Comparison of ENCODE assay signal across 31 cellular contexts in the genomic region with DNA sequence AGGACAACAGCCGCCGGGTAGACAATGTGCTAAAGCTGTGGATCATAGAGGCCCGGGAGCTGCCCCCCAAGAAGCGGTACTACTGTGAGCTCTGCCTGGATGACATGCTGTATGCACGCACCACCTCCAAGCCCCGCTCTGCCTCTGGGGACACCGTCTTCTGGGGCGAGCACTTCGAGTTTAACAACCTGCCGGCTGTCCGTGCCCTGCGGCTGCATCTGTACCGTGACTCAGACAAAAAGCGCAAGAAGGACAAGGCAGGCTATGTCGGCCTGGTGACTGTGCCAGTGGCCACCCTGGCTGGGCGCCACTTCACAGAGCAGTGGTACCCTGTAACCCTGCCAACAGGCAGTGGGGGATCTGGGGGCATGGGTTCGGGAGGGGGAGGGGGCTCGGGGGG.
"Had no signal": no experiment of that assay in that cellular context is flagged by ENCODE, and none has a peak within 500 bp of the region (broad histone marks: within the 10 kb centered on the region; RNA-seq: fewer than 3 reads in every experiment).

No MANE protein-coding gene starts in this region.

- H3K27ac ChIP-seq: brain microvascular endothelial cell, coronary artery, esophagus muscularis mucosa, foreskin keratinocyte, gastrocnemius medialis, heart left ventricle had no signal

- H3K4me3 ChIP-seq: coronary artery, dorsolateral prefrontal cortex, esophagus muscularis mucosa, gastrocnemius medialis, heart left ventricle had no signal

- DNase-seq: activated CD4-positive, alpha-beta memory T cell treated with anti-CD3 and anti-CD28 coated beads for 36 hours; activated CD4-positive, alpha-beta T cell treated with anti-CD3 and anti-CD28 coated beads for 36 hours; activated CD4-positive, alpha-beta T cell treated with anti-CD3 and anti-CD28 coated beads, Interleukin-2, amount 10 ng/mL, durations not matched to agents 24 days and 14 days; activated CD4-positive, CD25-positive, alpha-beta regulatory T cell; activated CD4-positive, CD25-positive, alpha-beta regulatory T cell treated with anti-CD3 and anti-CD28 coated beads, Interleukin-2, amount 50 U/mL, for 72 hours; activated CD8-positive, alpha-beta memory T cell treated with anti-CD3 and anti-CD28 coated beads, Interleukin-2, amount 10 ng/mL, durations not matched to agents 7 days and 5 days; activated CD8-positive, alpha-beta memory T cell treated with anti-CD3 and anti-CD28 coated beads, Interleukin-2, amount 50 U/mL, for 4 hours; activated CD8-positive, alpha-beta T cell treated with anti-CD3 and anti-CD28 coated beads, Interleukin-2, amount 10 ng/mL, durations not matched to agents 7 days and 5 days; activated effector memory CD4-positive, alpha-beta T cell treated with anti-CD3 and anti-CD28 coated beads, Interleukin-2, amount 50 U/mL, for 16 hours; activated naive CD4-positive, alpha-beta T cell treated with anti-CD3 and anti-CD28 coated beads, Interleukin-2, amount 10 ng/mL, durations not matched to agents 7 days and 5 days; activated T-cell treated with anti-CD3 and anti-CD28 coated beads, Interleukin-2, amount 50 U/mL, for 1 hour; activated T-cell treated with anti-CD3 and anti-CD28 coated beads, Interleukin-2, amount 50 U/mL, for 48 hours; amniotic stem cell; anterior cingulate cortex; brain microvascular endothelial cell; dorsolateral prefrontal cortex; effector memory CD4-positive, alpha-beta T cell; endodermal cell; erythroblast; foreskin keratinocyte; gastrocnemius medialis; glutamatergic neuron; T-helper 2 cell had no signal

- H3K9me3 ChIP-seq: esophagus muscularis mucosa, gastrocnemius medialis, heart left ventricle had no signal

- H3K4me3 Mint-ChIP-seq: activated CD4-positive, alpha-beta memory T cell treated with anti-CD3 and anti-CD28 coated beads for 36 hours; activated CD4-positive, alpha-beta T cell treated with anti-CD3 and anti-CD28 coated beads for 36 hours; activated CD4-positive, alpha-beta T cell treated with anti-CD3 and anti-CD28 coated beads, Interleukin-2, amount 10 ng/mL, durations not matched to agents 24 days and 14 days; activated CD8-positive, alpha-beta memory T cell treated with anti-CD3 and anti-CD28 coated beads, Interleukin-2, amount 10 ng/mL, durations not matched to agents 7 days and 5 days; activated CD8-positive, alpha-beta T cell treated with anti-CD3 and anti-CD28 coated beads, Interleukin-2, amount 10 ng/mL, durations not matched to agents 7 days and 5 days; activated naive CD4-positive, alpha-beta T cell treated with anti-CD3 and anti-CD28 coated beads, Interleukin-2, amount 10 ng/mL, durations not matched to agents 7 days and 5 days; activated naive CD8-positive, alpha-beta T cell; activated T-helper 1 cell treated with anti-CD3 and anti-CD28 coated beads, Interleukin-12 subunit alpha, Interleukin-12 subunit beta, Interleukin-2, Interleukin-4 antibody, amounts not matched to agents 30 ng/mL and 10 ng/mL and 1 ng/mL, durations not matched to agents 14 hours and 24 hours and 36 hours; central memory CD8-positive, alpha-beta T cell; dendritic cell treated with granulocyte-macrophage colony-stimulating factor and Interleukin-4, amounts not matched to agents 40 ng/mL and 50 ng/mL, for 4 days; endodermal cell had no signal

- H3K27me3 ChIP-seq: brain microvascular endothelial cell, dorsolateral prefrontal cortex, esophagus muscularis mucosa, foreskin keratinocyte, gastrocnemius medialis, heart left ventricle had no signal

- H3K27ac Mint-ChIP-seq: activated CD4-positive, alpha-beta memory T cell treated with anti-CD3 and anti-CD28 coated beads for 36 hours; activated CD4-positive, alpha-beta T cell treated with anti-CD3 and anti-CD28 coated beads for 36 hours; activated CD4-positive, alpha-beta T cell treated with anti-CD3 and anti-CD28 coated beads, Interleukin-2, amount 10 ng/mL, durations not matched to agents 24 days and 14 days; activated CD8-positive, alpha-beta memory T cell treated with anti-CD3 and anti-CD28 coated beads, Interleukin-2, amount 10 ng/mL, durations not matched to agents 7 days and 5 days; activated CD8-positive, alpha-beta T cell treated with anti-CD3 and anti-CD28 coated beads, Interleukin-2, amount 10 ng/mL, durations not matched to agents 7 days and 5 days; activated naive CD4-positive, alpha-beta T cell treated with anti-CD3 and anti-CD28 coated beads, Interleukin-2, amount 10 ng/mL, durations not matched to agents 7 days and 5 days; activated naive CD8-positive, alpha-beta T cell; activated T-helper 1 cell treated with anti-CD3 and anti-CD28 coated beads, Interleukin-12 subunit alpha, Interleukin-12 subunit beta, Interleukin-2, Interleukin-4 antibody, amounts not matched to agents 30 ng/mL and 10 ng/mL and 1 ng/mL, durations not matched to agents 14 hours and 24 hours and 36 hours; activated T-helper 2 cell treated with anti-CD3 and anti-CD28 coated beads, Interferon-gamma antibody, Interleukin-2, Interleukin-4, amounts not matched to agents 10 μg/mL and 5 μg/mL and 100 μg/mL, durations not matched to agents 14 hours and 24 hours and 36 hours; dendritic cell treated with granulocyte-macrophage colony-stimulating factor and Interleukin-4, amounts not matched to agents 40 ng/mL and 50 ng/mL, for 4 days; endodermal cell had no signal

- H3K9me3 Mint-ChIP-seq: activated CD4-positive, alpha-beta memory T cell treated with anti-CD3 and anti-CD28 coated beads for 36 hours; activated CD4-positive, alpha-beta T cell treated with anti-CD3 and anti-CD28 coated beads, Interleukin-2, amount 10 ng/mL, durations not matched to agents 24 days and 14 days; activated naive CD4-positive, alpha-beta T cell treated with anti-CD3 and anti-CD28 coated beads, Interleukin-2, amount 10 ng/mL, durations not matched to agents 7 days and 5 days; activated T-helper 1 cell treated with anti-CD3 and anti-CD28 coated beads, Interleukin-12 subunit alpha, Interleukin-12 subunit beta, Interleukin-2, Interleukin-4 antibody, amounts not matched to agents 30 ng/mL and 10 ng/mL and 1 ng/mL, durations not matched to agents 14 hours and 24 hours and 36 hours; activated T-helper 2 cell treated with anti-CD3 and anti-CD28 coated beads, Interferon-gamma antibody, Interleukin-2, Interleukin-4, amounts not matched to agents 10 μg/mL and 5 μg/mL and 100 μg/mL, durations not matched to agents 14 hours and 24 hours and 36 hours; central memory CD8-positive, alpha-beta T cell; dendritic cell treated with granulocyte-macrophage colony-stimulating factor and Interleukin-4, amounts not matched to agents 40 ng/mL and 50 ng/mL, for 4 days; endodermal cell had no signal

- H3K27me3 Mint-ChIP-seq: activated CD4-positive, alpha-beta memory T cell treated with anti-CD3 and anti-CD28 coated beads for 36 hours; activated CD4-positive, alpha-beta T cell treated with anti-CD3 and anti-CD28 coated beads for 36 hours; activated CD4-positive, alpha-beta T cell treated with anti-CD3 and anti-CD28 coated beads, Interleukin-2, amount 10 ng/mL, durations not matched to agents 24 days and 14 days; activated CD8-positive, alpha-beta memory T cell treated with anti-CD3 and anti-CD28 coated beads, Interleukin-2, amount 10 ng/mL, durations not matched to agents 7 days and 5 days; activated naive CD4-positive, alpha-beta T cell treated with anti-CD3 and anti-CD28 coated beads, Interleukin-2, amount 10 ng/mL, durations not matched to agents 7 days and 5 days; activated naive CD8-positive, alpha-beta T cell; central memory CD8-positive, alpha-beta T cell had no signal

- H3K4me1 ChIP-seq: foreskin keratinocyte had no signal
